In genomic region chr7:23945472-23945871, GRCh38 we compare ENCODE assay signal across 11 cellular contexts.
"Had no signal": no experiment of that assay in that cellular context is flagged by ENCODE, and none has a peak within 500 bp of the region (broad histone marks: within the 10 kb centered on the region; RNA-seq: fewer than 3 reads in every experiment).

No MANE protein-coding gene starts in this region.

- H2AFZ ChIP-seq: GM23248, GM23338 had no signal

- H3K9ac ChIP-seq: GM23248 had no signal

- ATAC-seq: GM23338, HCT116 had no signal

- H3K9me3 ChIP-seq: HAP-1 had no signal

- H3K4me3 ChIP-seq: GM23248, GM23338, HAP-1 had no signal

- DNase-seq: GM23248, GOT3, H7, H9, HCEC 1CT, HFFc6 had no signal

- H3K4me1 ChIP-seq: HAP-1 had no signal

- H3K36me3 ChIP-seq: HAP-1 had no signal

- H3K4me2 ChIP-seq: GM23338 had no signal

- FAIRE-seq: H1, H54 had no signal

- H3K27ac ChIP-seq: GM23248 had no signal
